ENCODE assay signal across 1 cellular context in the genomic region with DNA sequence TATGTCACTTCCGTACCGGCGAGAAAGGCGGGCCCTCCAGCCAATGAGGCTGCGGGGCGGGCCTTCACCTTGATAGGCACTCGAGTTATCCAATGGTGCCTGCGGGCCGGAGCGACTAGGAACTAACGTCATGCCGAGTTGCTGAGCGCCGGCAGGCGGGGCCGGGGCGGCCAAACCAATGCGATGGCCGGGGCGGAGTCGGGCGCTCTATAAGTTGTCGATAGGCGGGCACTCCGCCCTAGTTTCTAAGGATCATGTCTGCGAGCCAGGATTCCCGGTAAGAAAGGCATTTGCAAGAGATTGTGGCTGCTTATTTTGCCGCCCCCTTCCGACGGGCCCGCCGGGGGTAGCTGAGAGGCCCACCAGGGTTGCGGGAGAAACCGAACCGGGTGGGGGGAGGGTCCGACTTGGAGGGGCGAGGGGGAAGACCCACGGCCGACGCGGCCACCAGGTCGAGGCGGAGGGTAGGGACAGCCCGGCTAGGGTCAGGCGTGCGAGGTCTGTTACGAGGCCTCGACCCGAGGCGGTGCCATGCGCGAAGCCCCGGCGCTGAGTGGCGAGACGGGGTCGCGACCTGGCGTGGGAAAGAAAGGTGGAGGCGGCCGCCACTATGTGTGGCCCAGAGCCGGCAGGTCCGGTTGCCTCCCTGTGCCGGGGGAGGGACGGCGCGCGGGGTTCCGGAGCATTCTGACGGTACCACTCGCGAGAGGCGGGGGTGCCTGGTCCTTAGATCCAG.
A peak's percentile ranks its signal among the peaks of the same experiment; 100 is the strongest.
TF ChIP-seq lines count a peak whose summit lies in the region.

No MANE protein-coding gene starts in this region.

TF ChIP-seq in K562, 482 proteins besides CTCF, POLR2A, EP300 and RAD21 (continues in another document):
- TF ChIP-seq CSDE1 (IDR thresholded peaks at IDR 0.05) = peak in 1 of 2 experiments; percentile 59; a peak in 1 of 4 replicates
- no peak for TF ChIP-seq HMG20A (CRISPR knock-in tag; conservative IDR thresholded peaks at IDR 0.05)
- peak; percentile 49 to 62; a peak in 3 of 4 replicates for TF ChIP-seq NRF1 (conservative IDR thresholded peaks at IDR 0.05 in 1 of 2, IDR thresholded peaks at IDR 0.05 in 1 of 2)
- no peak for TF ChIP-seq POU5F1 (IDR thresholded peaks at IDR 0.05; ENCODE audit: borderline replicate concordance, low read depth, low read length, partially characterized antibody)
- TF ChIP-seq SAFB2 (IDR thresholded peaks at IDR 0.05; ENCODE audit: borderline replicate concordance, low read depth, low read length, severe bottlenecking) = no peak
- TF ChIP-seq, protein P1, sequence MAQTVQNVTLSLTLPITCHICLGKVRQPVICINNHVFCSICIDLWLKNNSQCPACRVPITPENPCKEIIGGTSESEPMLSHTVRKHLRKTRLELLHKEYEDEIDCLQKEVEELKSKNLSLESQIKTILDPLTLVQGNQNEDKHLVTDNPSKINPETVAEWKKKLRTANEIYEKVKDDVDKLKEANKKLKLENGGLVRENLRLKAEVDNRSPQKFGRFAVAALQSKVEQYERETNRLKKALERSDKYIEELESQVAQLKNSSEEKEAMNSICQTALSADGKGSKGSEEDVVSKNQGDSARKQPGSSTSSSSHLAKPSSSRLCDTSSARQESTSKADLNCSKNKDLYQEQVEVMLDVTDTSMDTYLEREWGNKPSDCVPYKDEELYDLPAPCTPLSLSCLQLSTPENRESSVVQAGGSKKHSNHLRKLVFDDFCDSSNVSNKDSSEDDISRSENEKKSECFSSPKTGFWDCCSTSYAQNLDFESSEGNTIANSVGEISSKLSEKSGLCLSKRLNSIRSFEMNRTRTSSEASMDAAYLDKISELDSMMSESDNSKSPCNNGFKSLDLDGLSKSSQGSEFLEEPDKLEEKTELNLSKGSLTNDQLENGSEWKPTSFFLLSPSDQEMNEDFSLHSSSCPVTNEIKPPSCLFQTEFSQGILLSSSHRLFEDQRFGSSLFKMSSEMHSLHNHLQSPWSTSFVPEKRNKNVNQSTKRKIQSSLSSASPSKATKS (CRISPR knock-in tag; IDR thresholded peaks at IDR 0.05) = no peak
- TF ChIP-seq, protein P2, sequence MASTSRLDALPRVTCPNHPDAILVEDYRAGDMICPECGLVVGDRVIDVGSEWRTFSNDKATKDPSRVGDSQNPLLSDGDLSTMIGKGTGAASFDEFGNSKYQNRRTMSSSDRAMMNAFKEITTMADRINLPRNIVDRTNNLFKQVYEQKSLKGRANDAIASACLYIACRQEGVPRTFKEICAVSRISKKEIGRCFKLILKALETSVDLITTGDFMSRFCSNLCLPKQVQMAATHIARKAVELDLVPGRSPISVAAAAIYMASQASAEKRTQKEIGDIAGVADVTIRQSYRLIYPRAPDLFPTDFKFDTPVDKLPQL (IDR thresholded peaks at IDR 0.05; ENCODE audit: extremely low read depth, insufficient read length) = peak; percentile 62
- no peak for TF ChIP-seq SOX6 (IDR thresholded peaks at IDR 0.05)
- TF ChIP-seq TFAM (CRISPR knock-in tag; conservative IDR thresholded peaks at IDR 0.05) = no peak
- TF ChIP-seq, protein P3, sequence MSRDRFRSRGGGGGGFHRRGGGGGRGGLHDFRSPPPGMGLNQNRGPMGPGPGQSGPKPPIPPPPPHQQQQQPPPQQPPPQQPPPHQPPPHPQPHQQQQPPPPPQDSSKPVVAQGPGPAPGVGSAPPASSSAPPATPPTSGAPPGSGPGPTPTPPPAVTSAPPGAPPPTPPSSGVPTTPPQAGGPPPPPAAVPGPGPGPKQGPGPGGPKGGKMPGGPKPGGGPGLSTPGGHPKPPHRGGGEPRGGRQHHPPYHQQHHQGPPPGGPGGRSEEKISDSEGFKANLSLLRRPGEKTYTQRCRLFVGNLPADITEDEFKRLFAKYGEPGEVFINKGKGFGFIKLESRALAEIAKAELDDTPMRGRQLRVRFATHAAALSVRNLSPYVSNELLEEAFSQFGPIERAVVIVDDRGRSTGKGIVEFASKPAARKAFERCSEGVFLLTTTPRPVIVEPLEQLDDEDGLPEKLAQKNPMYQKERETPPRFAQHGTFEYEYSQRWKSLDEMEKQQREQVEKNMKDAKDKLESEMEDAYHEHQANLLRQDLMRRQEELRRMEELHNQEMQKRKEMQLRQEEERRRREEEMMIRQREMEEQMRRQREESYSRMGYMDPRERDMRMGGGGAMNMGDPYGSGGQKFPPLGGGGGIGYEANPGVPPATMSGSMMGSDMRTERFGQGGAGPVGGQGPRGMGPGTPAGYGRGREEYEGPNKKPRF (IDR thresholded peaks at IDR 0.05; ENCODE audit: low read depth, low read length) = no peak
- no peak for TF ChIP-seq ZNF699 (CRISPR knock-in tag; IDR thresholded peaks at IDR 0.05; ENCODE audit: insufficient replicate concordance)
- TF ChIP-seq RBBP5 (IDR thresholded peaks at IDR 0.05; ENCODE audit: borderline replicate concordance, insufficient read depth, low read length, poor library complexity, severe bottlenecking) = peak; percentile 59
- TF ChIP-seq MLX (CRISPR knock-in tag; conservative IDR thresholded peaks at IDR 0.05) = no peak
- TF ChIP-seq ZNF395 (CRISPR knock-in tag; IDR thresholded peaks at IDR 0.05) = no peak
- TF ChIP-seq ZNF75A (CRISPR knock-in tag; IDR thresholded peaks at IDR 0.05) = no peak
- TF ChIP-seq, protein P4, sequence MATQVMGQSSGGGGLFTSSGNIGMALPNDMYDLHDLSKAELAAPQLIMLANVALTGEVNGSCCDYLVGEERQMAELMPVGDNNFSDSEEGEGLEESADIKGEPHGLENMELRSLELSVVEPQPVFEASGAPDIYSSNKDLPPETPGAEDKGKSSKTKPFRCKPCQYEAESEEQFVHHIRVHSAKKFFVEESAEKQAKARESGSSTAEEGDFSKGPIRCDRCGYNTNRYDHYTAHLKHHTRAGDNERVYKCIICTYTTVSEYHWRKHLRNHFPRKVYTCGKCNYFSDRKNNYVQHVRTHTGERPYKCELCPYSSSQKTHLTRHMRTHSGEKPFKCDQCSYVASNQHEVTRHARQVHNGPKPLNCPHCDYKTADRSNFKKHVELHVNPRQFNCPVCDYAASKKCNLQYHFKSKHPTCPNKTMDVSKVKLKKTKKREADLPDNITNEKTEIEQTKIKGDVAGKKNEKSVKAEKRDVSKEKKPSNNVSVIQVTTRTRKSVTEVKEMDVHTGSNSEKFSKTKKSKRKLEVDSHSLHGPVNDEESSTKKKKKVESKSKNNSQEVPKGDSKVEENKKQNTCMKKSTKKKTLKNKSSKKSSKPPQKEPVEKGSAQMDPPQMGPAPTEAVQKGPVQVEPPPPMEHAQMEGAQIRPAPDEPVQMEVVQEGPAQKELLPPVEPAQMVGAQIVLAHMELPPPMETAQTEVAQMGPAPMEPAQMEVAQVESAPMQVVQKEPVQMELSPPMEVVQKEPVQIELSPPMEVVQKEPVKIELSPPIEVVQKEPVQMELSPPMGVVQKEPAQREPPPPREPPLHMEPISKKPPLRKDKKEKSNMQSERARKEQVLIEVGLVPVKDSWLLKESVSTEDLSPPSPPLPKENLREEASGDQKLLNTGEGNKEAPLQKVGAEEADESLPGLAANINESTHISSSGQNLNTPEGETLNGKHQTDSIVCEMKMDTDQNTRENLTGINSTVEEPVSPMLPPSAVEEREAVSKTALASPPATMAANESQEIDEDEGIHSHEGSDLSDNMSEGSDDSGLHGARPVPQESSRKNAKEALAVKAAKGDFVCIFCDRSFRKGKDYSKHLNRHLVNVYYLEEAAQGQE (CRISPR knock-in tag; IDR thresholded peaks at IDR 0.05; ENCODE audit: low read depth) = no peak
- TF ChIP-seq RB1 (IDR thresholded peaks at IDR 0.05; ENCODE audit: low read depth) = no peak
- TF ChIP-seq PBX2 (CRISPR knock-in tag; IDR thresholded peaks at IDR 0.05; ENCODE audit: low read depth) = peak; percentile 96
- peak; percentile 100 for TF ChIP-seq PBX2 (tag; conservative IDR thresholded peaks at IDR 0.05; ENCODE audit: low read depth)
- TF ChIP-seq MBD2 (IDR thresholded peaks at IDR 0.05; ENCODE audit: borderline replicate concordance, low read depth) = peak; percentile 98
- peak; percentile 75 for TF ChIP-seq TAF7 (tag; IDR thresholded peaks at IDR 0.05)
- no peak for TF ChIP-seq GABPB2 (CRISPR knock-in tag; conservative IDR thresholded peaks at IDR 0.05)
- TF ChIP-seq HDAC1 (IDR thresholded peaks at IDR 0.05) = peak in 1 of 2 experiments; percentile 13; a peak in 1 of 4 replicates
- TF ChIP-seq E2F4 (CRISPR knock-in tag; IDR thresholded peaks at IDR 0.05; ENCODE audit: low read depth) = no peak
- no peak for TF ChIP-seq NCOA2 (IDR thresholded peaks at IDR 0.05; ENCODE audit: partially characterized antibody in 2 of 2)
- no peak for TF ChIP-seq ZNF707 (CRISPR knock-in tag; conservative IDR thresholded peaks at IDR 0.05)
- no peak for TF ChIP-seq TBP (optimal IDR thresholded peaks at IDR 0.05; ENCODE audit: low read depth, low read length)
- no peak for TF ChIP-seq KDM2B (CRISPR knock-in tag; IDR thresholded peaks at IDR 0.05)
- no peak for TF ChIP-seq ZNF695 (CRISPR knock-in tag; IDR thresholded peaks at IDR 0.05)
- TF ChIP-seq TOE1 (IDR thresholded peaks at IDR 0.05; ENCODE audit: borderline replicate concordance) = 0 out of 2 replicates have a peak, but pooled peaks have one; percentile 14
- no peak for TF ChIP-seq TOE1 (CRISPR knock-in tag; IDR thresholded peaks at IDR 0.05; ENCODE audit: borderline replicate concordance, low read depth)
- no peak; the same call in 1 of the 2 replicates for TF ChIP-seq ZNF12 (CRISPR knock-in tag; IDR thresholded peaks at IDR 0.05)
- TF ChIP-seq RBM15 (IDR thresholded peaks at IDR 0.05; ENCODE audit: insufficient read depth, low read length) = no peak
- TF ChIP-seq ZNF134 (CRISPR knock-in tag; conservative IDR thresholded peaks at IDR 0.05) = no peak
- TF ChIP-seq EP400 (IDR thresholded peaks at IDR 0.05) = peak; percentile 100
- no peak for TF ChIP-seq FOXP1 (CRISPR knock-in tag; IDR thresholded peaks at IDR 0.05)
- TF ChIP-seq FOXA1 (IDR thresholded peaks at IDR 0.05; ENCODE audit: borderline replicate concordance) = no peak
- no peak for TF ChIP-seq TRIM28 (IDR thresholded peaks at IDR 0.05)
- no peak for TF ChIP-seq ZNF583 (CRISPR knock-in tag; IDR thresholded peaks at IDR 0.05)
- TF ChIP-seq HMGN3 (IDR thresholded peaks at IDR 0.05; ENCODE audit: borderline replicate concordance, extremely low read depth, insufficient read length, low read depth, low read length) = peak; percentile 77
- TF ChIP-seq E2F1 (CRISPR knock-in tag; IDR thresholded peaks at IDR 0.05) = peak; percentile 59; the same call in 1 of the 2 replicates
- no peak for TF ChIP-seq JUN (IDR thresholded peaks at IDR 0.05; ENCODE audit: borderline replicate concordance, low read depth, low read length)
- no peak for TF ChIP-seq JUN (CRISPR knock-in tag; IDR thresholded peaks at IDR 0.05; ENCODE audit: borderline replicate concordance)
